In the genomic region with DNA sequence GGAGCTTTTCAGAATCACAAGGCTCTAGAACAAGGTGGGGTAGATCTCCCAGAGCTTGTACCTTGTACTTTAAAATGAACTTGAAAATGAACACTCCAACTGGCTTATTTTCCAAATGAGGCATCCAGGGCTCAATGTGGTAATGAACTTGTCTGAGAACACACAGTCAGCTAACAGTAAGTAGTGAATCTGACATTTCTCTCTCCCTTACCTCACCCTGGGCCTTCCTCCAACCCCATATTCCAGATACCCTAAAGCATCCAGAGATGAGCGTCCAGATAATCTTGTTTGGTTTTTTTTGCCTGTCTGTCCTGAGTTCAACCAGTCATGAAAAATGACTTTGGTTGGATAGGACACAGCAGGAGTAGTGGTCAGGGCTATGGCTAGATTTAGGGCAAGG, we compare ENCODE assay signal across 14 cellular contexts.
"Had no signal": no experiment of that assay in that cellular context is flagged by ENCODE, and none has a peak within 500 bp of the region (broad histone marks: within the 10 kb centered on the region; RNA-seq: fewer than 3 reads in every experiment).

No MANE protein-coding gene starts in this region.

- ATAC-seq: activated CD4-positive, alpha-beta T cell treated with anti-CD3 and anti-CD28 coated beads for 36 hours; activated naive CD4-positive, alpha-beta T cell treated with anti-CD3 and anti-CD28 coated beads, Interleukin-2, amount 50 U/mL, for 72 hours; left colon; lower lobe of right lung; right cardiac atrium; stimulated activated effector memory CD8-positive, alpha-beta T cell treated with anti-CD3 and anti-CD28 coated beads, Interleukin-12 subunit alpha, Interleukin-12 subunit beta, amount 100 ng/mL, for 72 hours had no signal

- H3K4me3 ChIP-seq: lower lobe of right lung, prostate gland, SK-N-MC had no signal

- H3K4me1 ChIP-seq: lower lobe of right lung, prostate gland had no signal

- DNase-seq: activated CD4-positive, alpha-beta T cell treated with anti-CD3 and anti-CD28 coated beads for 36 hours; activated CD4-positive, alpha-beta T cell treated with anti-CD3 and anti-CD28 coated beads, Interleukin-2, amount 50 U/mL, for 48 hours; activated gamma-delta T cell treated with Interleukin-2 at 50 U/mL for 16 hours; activated T-cell treated with anti-CD3 and anti-CD28 coated beads for 4 hours; left colon; lower lobe of right lung; right cardiac atrium; stimulated activated CD4-positive, alpha-beta T cell treated with anti-CD3 and anti-CD28 coated beads, Interleukin-4, amount 100 ng/mL, for 24 hours had no signal

- H3K36me3 ChIP-seq: lower lobe of right lung, prostate gland had no signal

- H3K9me3 ChIP-seq: lower lobe of right lung, prostate gland had no signal

- H3K27ac ChIP-seq: lower lobe of right lung, prostate gland, SK-N-MC had no signal

- FAIRE-seq: islet of Langerhans, urothelium cell line had no signal
